ENCODE assay signal across 26 cellular contexts in the genomic region with DNA sequence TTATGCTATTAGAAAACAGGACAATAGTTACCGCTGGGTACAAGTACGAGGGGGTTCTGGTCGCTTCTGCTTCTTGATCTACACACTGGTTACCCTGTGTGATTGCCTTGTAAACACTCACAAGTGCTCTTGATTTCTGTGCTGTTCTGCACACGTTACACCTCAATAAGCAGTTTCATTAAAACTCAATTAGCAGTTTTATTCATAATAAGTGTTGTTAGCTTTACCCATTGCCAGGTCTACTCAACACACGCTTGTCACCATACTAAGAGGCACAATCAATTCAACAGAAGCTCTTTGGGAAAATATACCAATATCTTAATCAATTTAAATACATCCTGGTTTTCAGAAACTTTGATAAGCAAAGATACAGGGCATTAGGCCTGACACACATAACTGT. TPM values are rescaled to one million over a fixed set of nuclear protein-coding genes. Genes with fewer than 3 reads are reported as not detected.
"Had no signal": no experiment of that assay in that cellular context is flagged by ENCODE, and none has a peak within 500 bp of the region (broad histone marks: within the 10 kb centered on the region; RNA-seq: fewer than 3 reads in every experiment).

No MANE protein-coding gene starts in this region.

- DNase-seq: activated CD4-positive, alpha-beta memory T cell treated with anti-CD3 and anti-CD28 coated beads, Interleukin-2, amount 10 ng/mL, durations not matched to agents 7 days and 5 days; activated CD4-positive, alpha-beta T cell treated with anti-CD3 and anti-CD28 coated beads for 36 hours; activated CD4-positive, alpha-beta T cell treated with anti-CD3 and anti-CD28 coated beads, Interleukin-2, amount 50 U/mL, for 1 hour; activated gamma-delta T cell; activated naive CD4-positive, alpha-beta T cell treated with anti-CD3 and anti-CD28 coated beads, Interleukin-2, amount 10 ng/mL, durations not matched to agents 7 days and 5 days; activated naive CD8-positive, alpha-beta T cell treated with anti-CD3 and anti-CD28 coated beads for 36 hours; activated T-cell treated with anti-CD3 and anti-CD28 coated beads for 4 hours; activated T-cell treated with anti-CD3 and anti-CD28 coated beads, Interleukin-2, amount 50 U/mL, for 48 hours; NCI-H1092; NCI-H1436; NCI-H1694 treated with DMSO at 0.1 percent for 48 hours; NCI-H2029 treated with DMSO at 0.1 percent for 48 hours; NCI-H446 treated with DMSO at 0.1 percent for 48 hours; NCI-H524 treated with DMSO at 0.1 percent for 48 hours; OCI-M1; RPMI8226; T-cell; T-helper 2 cell had no signal

- H3K4me3 ChIP-seq: SK-N-MC had no signal

- ATAC-seq: activated CD4-positive, alpha-beta T cell treated with anti-CD3 and anti-CD28 coated beads for 36 hours; activated T-helper 17 cell treated with anti-CD3 and anti-CD28 coated beads, Interleukin-2, amount 50 U/mL, for 72 hours; Panc1; Right ventricle myocardium inferior; T-cell had no signal

- H3K27ac ChIP-seq: KMS-11, SK-N-MC, VCaP had no signal

- H3K4me2 ChIP-seq: KMS-11 had no signal

- H3K9ac ChIP-seq: KMS-11 had no signal

RNA-seq across cellular contexts. Expression of gene BMP7, which starts 20.4 kb away (rescaled TPM):
- total RNA-seq: activated CD4-positive, alpha-beta memory T cell treated with anti-CD3 and anti-CD28 coated beads, Interleukin-2, amount 10 ng/mL, durations not matched to agents 7 days and 5 days; activated CD8-positive, alpha-beta memory T cell treated with anti-CD3 and anti-CD28 coated beads for 36 hours; activated naive CD8-positive, alpha-beta T cell treated with anti-CD3 and anti-CD28 coated beads for 36 hours; activated T-helper 17 cell treated with anti-CD3 and anti-CD28 coated beads, Interleukin-2, amount 50 U/mL, for 72 hours; MCF 10A; T-cell had no signal
